8 cellular contexts compared by ENCODE assay signal in the genomic region with DNA sequence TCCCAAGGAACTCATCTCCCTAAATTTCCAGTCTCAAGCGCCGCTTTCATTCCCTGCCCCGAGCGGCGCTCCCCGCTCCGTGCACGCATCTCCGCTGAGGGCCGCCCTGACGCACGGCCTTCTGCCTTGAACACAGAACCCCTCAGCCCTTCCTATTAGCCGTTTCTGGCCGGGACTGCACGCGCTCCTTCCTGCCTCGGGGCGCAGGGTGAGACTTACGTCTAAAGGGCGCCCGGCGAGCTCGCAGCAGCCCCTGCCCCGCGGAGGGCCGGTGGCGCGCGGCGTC. TPM values are rescaled to one million over a fixed set of nuclear protein-coding genes. Genes with fewer than 3 reads are reported as not detected.
DNase-seq lines count a peak whose midpoint lies in the region; TF ChIP-seq lines count a peak whose summit lies in the region.

No MANE protein-coding gene starts in this region.

- H3K27me3 Mint-ChIP-seq in activated T-cell treated with anti-CD3 and anti-CD28 coated beads, Interleukin-2, amount 50 U/mL, for 24 hours, result no peaks in the 10 kb centered on the region
- H3K27me3 Mint-ChIP-seq in HFFc6 (ENCODE audit: insufficient read depth), result peaks cover 7% of the 10 kb centered on the region

- peaks cover 5 to 44% of the 10 kb centered on the region in 2 donors for H3K4me1 ChIP-seq in adrenal gland (replicated peaks in 1 of 2)
- H3K4me1 ChIP-seq in iPS DF 6.9 (ENCODE audit: control insufficient read depth, insufficient read depth, low read length), result no peaks in the 10 kb centered on the region
- H3K4me1 ChIP-seq in skeletal muscle satellite cell (ENCODE audit: control insufficient read depth, insufficient read depth, low read length), result peaks cover 20% of the 10 kb centered on the region

- TF ChIP-seq POLR2A in adrenal gland (IDR thresholded peaks at IDR 0.05), result no peak

- H3K36me3 Mint-ChIP-seq in activated T-cell treated with anti-CD3 and anti-CD28 coated beads, Interleukin-2, amount 50 U/mL, for 24 hours (ENCODE audit: low read depth), result peaks cover 61% of the 10 kb centered on the region
- H3K36me3 Mint-ChIP-seq in HFFc6 (ENCODE audit: low read depth), result peaks cover 54% of the 10 kb centered on the region

- H3K27ac ChIP-seq in adrenal gland (peak overlapping the region; percentile 90 to 99 (median 98)), iPS DF 6.9 (ENCODE audit: low read length) (no peak overlapping the region)

- peak overlapping the region; percentile 98 for H3K4me3 Mint-ChIP-seq in activated T-cell treated with anti-CD3 and anti-CD28 coated beads, Interleukin-2, amount 50 U/mL, for 24 hours
- H3K4me3 Mint-ChIP-seq in HFFc6, result peak overlapping the region; percentile 96

- H3K9me3 ChIP-seq in adrenal gland (replicated peaks in 1 of 3) (no peaks in the 10 kb centered on the region), iPS DF 6.9 (ENCODE audit: control insufficient read depth, insufficient read depth, low read length) (no peaks in the 10 kb centered on the region), skeletal muscle satellite cell (replicated peaks; ENCODE audit: low read length) (no peaks in the 10 kb centered on the region)

- no peak for TF ChIP-seq CTCF in HFFc6 (IDR thresholded peaks at IDR 0.05)
- TF ChIP-seq CTCF in adrenal gland (IDR thresholded peaks at IDR 0.05), result no peak

- peak overlapping the region; percentile 100 for H3K9ac ChIP-seq in skeletal muscle satellite cell (ENCODE audit: low read depth, low read length)

- no peaks in the 10 kb centered on the region for H3K9me3 Mint-ChIP-seq in activated T-cell treated with anti-CD3 and anti-CD28 coated beads, Interleukin-2, amount 50 U/mL, for 24 hours
- no peaks in the 10 kb centered on the region for H3K9me3 Mint-ChIP-seq in HFFc6

- H3K27ac Mint-ChIP-seq in activated T-cell treated with anti-CD3 and anti-CD28 coated beads, Interleukin-2, amount 50 U/mL, for 24 hours, result peak overlapping the region; percentile 98
- H3K27ac Mint-ChIP-seq in HFFc6, result peak overlapping the region; percentile 93

- peak overlapping the region; percentile 28 to 100 (median 91) for H3K4me3 ChIP-seq in adrenal gland
- H3K4me3 ChIP-seq in iPS DF 6.9 (ENCODE audit: low read length), result peak overlapping the region; percentile 84
- peak overlapping the region; percentile 98 for H3K4me3 ChIP-seq in skeletal muscle satellite cell (ENCODE audit: low read length)

- no peak for DNase-seq in activated T-cell treated with anti-CD3 and anti-CD28 coated beads, Interleukin-2, amount 50 U/mL, for 24 hours
- DNase-seq in activated T-cell treated with anti-CD3 and anti-CD28 coated beads, Interleukin-2, amount 50 U/mL, for 1 hour, result no peak
- DNase-seq in HFFc6 (peak; percentile 38), NAMALWA (ENCODE audit: low spot score) (peak; percentile 81), adrenal gland (peak in 6 of 7 donors; percentile 59 to 79 (median 66)), iPS DF 6.9 (ENCODE audit: low read depth, low spot score) (no peak), CD1c-positive myeloid dendritic cell (ENCODE audit: extremely low spot score) (no peak)

- H3K36me3 ChIP-seq in adrenal gland (replicated peaks in 1 of 2) (peaks cover 0 to 19% of the 10 kb centered on the region in 2 donors), iPS DF 6.9 (ENCODE audit: control insufficient read depth, insufficient read depth, low read length) (peaks cover 3% of the 10 kb centered on the region; the same call in 1 of the 2 replicates), skeletal muscle satellite cell (ENCODE audit: insufficient read depth, low read length) (peaks cover 26% of the 10 kb centered on the region)

- intact Hi-C loops in adrenal gland (cut with DNase I), result loop anchor here in 1 of 2 donors (10.0 kb wide), 1 partner anchor 73 kb away; no protein-coding TSS in a partner anchor

- peak overlapping the region; percentile 84 for H3K4me2 ChIP-seq in skeletal muscle satellite cell (ENCODE audit: low read length)

- 0 to 1% (median 0%) methylated on average over 5 to 30 of the region's 30 CpGs for WGBS in adrenal gland, 4 donors
- no CpG with 5 or more reads among the region's 30 CpGs for WGBS in iPS DF 6.9 (ENCODE audit: insufficient coverage, insufficient read length)

- H3K4me1 Mint-ChIP-seq in activated T-cell treated with anti-CD3 and anti-CD28 coated beads, Interleukin-2, amount 50 U/mL, for 24 hours (ENCODE audit: low read depth), result peaks cover 52% of the 10 kb centered on the region
- peaks cover 54% of the 10 kb centered on the region for H3K4me1 Mint-ChIP-seq in HFFc6 (ENCODE audit: low read depth)

- H3K27me3 ChIP-seq in adrenal gland, result no peaks in the 10 kb centered on the region
- no peaks in the 10 kb centered on the region for H3K27me3 ChIP-seq in iPS DF 6.9 (ENCODE audit: control insufficient read depth, insufficient read depth, low read length)
- no peaks in the 10 kb centered on the region for H3K27me3 ChIP-seq in skeletal muscle satellite cell (ENCODE audit: control insufficient read depth, insufficient read depth, low read length)

RNA-seq across cellular contexts. Expression of gene WAC, which starts 0.8 kb away (rescaled TPM):
- 10 to 100 TPM; 67.2 to 81.5 (median 74.3) TPM for total RNA-seq in HFFc6 (2021; fragmentation: NEBNext Ultra II Directional; extraction: Animal tissue kit (Norgen Biotek cat#: 25700))
- 100 to 1,000 TPM in 5 of 8 donors, 10 to 100 TPM in 3; 82.6 to 131 (median 112) TPM for total RNA-seq in adrenal gland
- polyA plus RNA-seq in adrenal gland, result 100 to 1,000 TPM in 1 of 3 donors, 10 to 100 TPM in 2; 23.6 to 143 (median 28.5) TPM
- total RNA-seq in skeletal muscle satellite cell (2012; rRNA removed), result 37.5 and 46.7 TPM in 2 replicates

Comparison
In these comparisons a context has a peak if more than half of its experiments do, and no peak if none do; other contexts are left out.
1. DNase-seq: peak in HFFc6 (single experiment), NAMALWA (single experiment) and adrenal gland (6 of 7); none in activated T-cell treated with anti-CD3 and anti-CD28 coated beads, Interleukin-2, amount 50 U/mL, for 24 hours (single experiment), activated T-cell treated with anti-CD3 and anti-CD28 coated beads, Interleukin-2, amount 50 U/mL, for 1 hour (single experiment), iPS DF 6.9 (single experiment) and CD1c-positive myeloid dendritic cell (single experiment).
2. Peak in every context shown above with its lines, with median percentiles within 50 percentile points of each other: H3K4me3 ChIP-seq.